ENCODE assay signal across 14 cellular contexts in genomic region chr10:103139803-103140202, GRCh38.
"Had no signal": no experiment of that assay in that cellular context is flagged by ENCODE, and none has a peak within 500 bp of the region (broad histone marks: within the 10 kb centered on the region; RNA-seq: fewer than 3 reads in every experiment).

No MANE protein-coding gene starts in this region.

- H3K27ac Mint-ChIP-seq: mesothelial cell of epicardium had no signal

- H3K4me3 Mint-ChIP-seq: mesothelial cell of epicardium, WTC11 had no signal

- DNase-seq: activated gamma-delta T cell treated with Interleukin-2 at 50 U/mL for 16 hours; activated T-cell treated with anti-CD3 and anti-CD28 coated beads, Interleukin-2, amount 50 U/mL, for 48 hours; lower lobe of right lung; spleen; stimulated activated CD4-positive, alpha-beta T cell treated with anti-CD3 and anti-CD28 coated beads, Interleukin-1b, Interleukin-23, amount 100 ng/mL, for 48 hours; stimulated activated naive CD4-positive, alpha-beta T cell; substantia nigra; T-helper 1 cell; transverse colon had no signal

- H3K27me3 ChIP-seq: spleen, transverse colon had no signal

- H3K4me1 Mint-ChIP-seq: WTC11 had no signal

- H3K27ac ChIP-seq: epithelial cell of prostate, lower lobe of right lung, SK-N-MC, spleen, transverse colon had no signal

- H3K4me3 ChIP-seq: lower lobe of right lung, SK-N-MC, spleen, transverse colon had no signal

- ATAC-seq: lower lobe of right lung, sciatic nerve, WTC11 had no signal

- H3K9me3 ChIP-seq: lower lobe of right lung, spleen, transverse colon had no signal
